In genomic region chr15:44718927-44719292, GRCh38 we compare ENCODE assay signal across 9 cellular contexts. TPM values are rescaled to one million over a fixed set of nuclear protein-coding genes. Genes with fewer than 3 reads are reported as not detected.
A peak's percentile ranks its signal among the peaks of the same experiment; 100 is the strongest.
DNase-seq lines count a peak whose midpoint lies in the region; ATAC-seq and TF ChIP-seq lines count a peak whose summit lies in the region.
"Had no signal": no experiment of that assay in that cellular context is flagged by ENCODE, and none has a peak within 500 bp of the region (broad histone marks: within the 10 kb centered on the region; RNA-seq: fewer than 3 reads in every experiment).

No MANE protein-coding gene starts in this region.

- CTCF ChIA-PET in CD8-positive, alpha-beta memory T cell (lab: Charles Lee) = interaction anchor here (1.1 to 19.5 kb wide), 5 partner anchors 8 to 54 kb away, joined by 3 to 478 read pairs (median 156); partner anchors contain the start of genes PATL2, SPG11 and TRIM69

- no peaks in the 10 kb centered on the region for H3K27me3 ChIP-seq in CD8-positive, alpha-beta memory T cell (ENCODE audit: insufficient read depth, low read length, poor library complexity, severe bottlenecking)
- no peaks in the 10 kb centered on the region for H3K27me3 ChIP-seq in Loucy (ENCODE audit: insufficient read depth, low read length, poor library complexity, severe bottlenecking)
- no peaks in the 10 kb centered on the region for H3K27me3 ChIP-seq in gastroesophageal sphincter
- H3K27me3 ChIP-seq in lower lobe of right lung (ENCODE audit: low read depth) = no peaks in the 10 kb centered on the region
- H3K27me3 ChIP-seq: heart right ventricle, tibial artery had no signal

- H3K27me3 Mint-ChIP-seq in CD8-positive, alpha-beta memory T cell = no peaks in the 10 kb centered on the region
- no peaks in the 10 kb centered on the region for H3K27me3 Mint-ChIP-seq in dendritic cell treated with granulocyte-macrophage colony-stimulating factor and Interleukin-4, amounts not matched to agents 40 ng/mL and 50 ng/mL, for 4 days

- peak overlapping the region; percentile 9 for H3K9ac ChIP-seq in Loucy (ENCODE audit: low read depth, low read length, poor library complexity, severe bottlenecking)

- H3K4me3 Mint-ChIP-seq in CD8-positive, alpha-beta memory T cell = peak overlapping the region; percentile 51 to 100 (median 73)
- H3K4me3 Mint-ChIP-seq in dendritic cell treated with granulocyte-macrophage colony-stimulating factor and Interleukin-4, amounts not matched to agents 40 ng/mL and 50 ng/mL, for 4 days = no peak overlapping the region

- no peak for DNase-seq in CD8-positive, alpha-beta memory T cell
- no peak for DNase-seq in HPDE6-E6E7 (ENCODE audit: extremely low spot score)
- no peak for DNase-seq in lower lobe of right lung
- DNase-seq: heart right ventricle, tibial artery had no signal

- H3K79me2 ChIP-seq in Loucy (ENCODE audit: insufficient read depth, low read length) = peaks cover 43% of the 10 kb centered on the region

- 84 to 88% methylated on average over 5 to 8 of the region's 8 CpGs for WGBS in gastroesophageal sphincter (ENCODE audit: low coverage in 1 of 2), 2 donors

- peaks cover 87% of the 10 kb centered on the region for H3K4me1 ChIP-seq in CD8-positive, alpha-beta memory T cell (ENCODE audit: insufficient read depth, low read length)
- peaks cover 47% of the 10 kb centered on the region for H3K4me1 ChIP-seq in Loucy (ENCODE audit: insufficient read depth, low read length, poor library complexity, severe bottlenecking)
- H3K4me1 ChIP-seq in gastroesophageal sphincter = peaks cover 0 to 26% (median 12%) of the 10 kb centered on the region in 3 donors
- peaks cover 60% of the 10 kb centered on the region for H3K4me1 ChIP-seq in lower lobe of right lung
- H3K4me1 ChIP-seq: prostate gland had no signal

- H4K20me1 ChIP-seq in Loucy (ENCODE audit: insufficient read depth, low read length, poor library complexity, severe bottlenecking) = peaks cover 46% of the 10 kb centered on the region

- TF ChIP-seq EP300 in gastroesophageal sphincter (IDR thresholded peaks at IDR 0.05) = no peak

- peaks cover 30 to 58% (median 31%) of the 10 kb centered on the region in 3 donors for H3K36me3 Mint-ChIP-seq in CD8-positive, alpha-beta memory T cell
- H3K36me3 Mint-ChIP-seq in dendritic cell treated with granulocyte-macrophage colony-stimulating factor and Interleukin-4, amounts not matched to agents 40 ng/mL and 50 ng/mL, for 4 days (ENCODE audit: low read depth) = peaks cover 63% of the 10 kb centered on the region

- ATAC-seq in gastroesophageal sphincter = no peak
- ATAC-seq in lower lobe of right lung = no peak

- H3K27ac ChIP-seq in CD8-positive, alpha-beta memory T cell (ENCODE audit: low read depth, low read length) = peak overlapping the region; percentile 19
- H3K27ac ChIP-seq in gastroesophageal sphincter (no peak overlapping the region), lower lobe of right lung (no peak overlapping the region)
- H3K27ac ChIP-seq: prostate gland, tibial artery had no signal

- no peak overlapping the region for H3K4me2 ChIP-seq in Loucy (ENCODE audit: low read depth, low read length, poor library complexity, severe bottlenecking)

- TF ChIP-seq POLR2A in gastroesophageal sphincter (IDR thresholded peaks at IDR 0.05) = no peak

- peak overlapping the region; percentile 79 to 100 (median 94) for H3K27ac Mint-ChIP-seq in CD8-positive, alpha-beta memory T cell
- H3K27ac Mint-ChIP-seq in dendritic cell treated with granulocyte-macrophage colony-stimulating factor and Interleukin-4, amounts not matched to agents 40 ng/mL and 50 ng/mL, for 4 days = peak overlapping the region; percentile 79

- H3K4me1 Mint-ChIP-seq in CD8-positive, alpha-beta memory T cell = peaks cover 79 to 90% (median 84%) of the 10 kb centered on the region in 3 donors
- peaks cover 52% of the 10 kb centered on the region for H3K4me1 Mint-ChIP-seq in dendritic cell treated with granulocyte-macrophage colony-stimulating factor and Interleukin-4, amounts not matched to agents 40 ng/mL and 50 ng/mL, for 4 days (ENCODE audit: low read depth)

- no peaks in the 10 kb centered on the region for H3K9me3 ChIP-seq in CD8-positive, alpha-beta memory T cell (ENCODE audit: low read length)
- H3K9me3 ChIP-seq in Loucy (ENCODE audit: insufficient read depth, low read depth, low read length) (no peaks in the 10 kb centered on the region), gastroesophageal sphincter (no peaks in the 10 kb centered on the region), lower lobe of right lung (no peaks in the 10 kb centered on the region)
- H3K9me3 ChIP-seq: heart right ventricle, prostate gland, tibial artery had no signal

- POLR2A ChIA-PET in CD8-positive, alpha-beta memory T cell (lab: Charles Lee) = interaction anchor here (2.4 to 15.9 kb wide), 3 partner anchors 14 to 50 kb away, joined by 12 to 728 read pairs (median 604); partner anchors contain the start of genes SPG11 and TRIM69

- H3K9me3 Mint-ChIP-seq in CD8-positive, alpha-beta memory T cell = no peaks in the 10 kb centered on the region
- H3K9me3 Mint-ChIP-seq in dendritic cell treated with granulocyte-macrophage colony-stimulating factor and Interleukin-4, amounts not matched to agents 40 ng/mL and 50 ng/mL, for 4 days = no peaks in the 10 kb centered on the region

- no peak for TF ChIP-seq CTCF in Loucy (conservative IDR thresholded peaks at IDR 0.05; ENCODE audit: low read length)
- no peak for TF ChIP-seq CTCF in gastroesophageal sphincter (IDR thresholded peaks at IDR 0.05)
- TF ChIP-seq CTCF in lower lobe of right lung (IDR thresholded peaks at IDR 0.05) = no peak

- peaks cover 46% of the 10 kb centered on the region for H3K36me3 ChIP-seq in CD8-positive, alpha-beta memory T cell (ENCODE audit: insufficient read depth, low read length)
- H3K36me3 ChIP-seq in Loucy (ENCODE audit: insufficient read depth, low read length) (peaks cover 47% of the 10 kb centered on the region), gastroesophageal sphincter (peaks cover 0 to 46% of the 10 kb centered on the region in 2 donors), lower lobe of right lung (peaks cover 48% of the 10 kb centered on the region)

- H2AFZ ChIP-seq in Loucy (ENCODE audit: low read length) = no peak overlapping the region

- H3K9me2 ChIP-seq in Loucy (replicated peaks; ENCODE audit: low read depth, low read length) = no peaks in the 10 kb centered on the region

- peaks cover 27% of the 10 kb centered on the region for H3F3A ChIP-seq in Loucy (ENCODE audit: low read depth)

- intact Hi-C loops in dendritic cell treated with granulocyte-macrophage colony-stimulating factor and Interleukin-4, amounts not matched to agents 40 ng/mL and 50 ng/mL, for 4 days (cut with micrococcal nuclease) = no loop called here
- intact Hi-C loops in lower lobe of right lung (cut with DNase I) = no loop called here

- no peak overlapping the region for H3K4me3 ChIP-seq in CD8-positive, alpha-beta memory T cell (ENCODE audit: low read length)
- H3K4me3 ChIP-seq in Loucy (ENCODE audit: low read length, poor library complexity, severe bottlenecking) = no peak overlapping the region
- no peak overlapping the region for H3K4me3 ChIP-seq in gastroesophageal sphincter
- H3K4me3 ChIP-seq in lower lobe of right lung = no peak overlapping the region
- H3K4me3 ChIP-seq: heart right ventricle, prostate gland, tibial artery had no signal

RNA-seq across cellular contexts. Expression of gene B2M, which starts 7.6 kb away (rescaled TPM):
- 1,000 to 10,000 TPM; 4,597 to 4,837 TPM for total RNA-seq in CD8-positive, alpha-beta memory T cell
- 38,920 TPM for polyA plus RNA-seq in CD8-positive, alpha-beta memory T cell
- total RNA-seq in gastroesophageal sphincter (1,000 to 10,000 TPM; 1,151 to 3,314 (median 1,975) TPM), lower lobe of right lung (4,741 TPM)

RNA-seq across cellular contexts. Expression of gene PATL2, which starts 7.8 kb away (rescaled TPM):
- total RNA-seq in CD8-positive, alpha-beta memory T cell = 1 to 10 TPM; 7.7 to 9.1 TPM
- 19.8 TPM for polyA plus RNA-seq in CD8-positive, alpha-beta memory T cell
- total RNA-seq in gastroesophageal sphincter = 1 to 10 TPM in 2 of 4 donors, under 1 TPM in 1, not detected in 1; 0.81 to 1.2 (median 1.1) TPM
- total RNA-seq in lower lobe of right lung = 4.5 TPM

RNA-seq across cellular contexts. Expression of gene TRIM69, which starts 17.4 kb away (rescaled TPM):
- total RNA-seq in CD8-positive, alpha-beta memory T cell = 10 to 100 TPM; 70.8 to 73.8 TPM
- 37.0 TPM for polyA plus RNA-seq in CD8-positive, alpha-beta memory T cell
- total RNA-seq in gastroesophageal sphincter (10 to 100 TPM; 22.9 to 31.1 (median 24.3) TPM), lower lobe of right lung (27.2 TPM)

RNA-seq across cellular contexts. Expression of gene SPG11, which starts 55.4 kb away (rescaled TPM):
- total RNA-seq in CD8-positive, alpha-beta memory T cell = 10 to 100 TPM; 60.8 to 62.1 TPM
- 32.0 TPM for polyA plus RNA-seq in CD8-positive, alpha-beta memory T cell
- total RNA-seq in gastroesophageal sphincter = 10 to 100 TPM; 45.2 to 82.8 (median 55.5) TPM
- 99.7 TPM for total RNA-seq in lower lobe of right lung
